ENCODE assay signal across 19 cellular contexts in the genomic region with DNA sequence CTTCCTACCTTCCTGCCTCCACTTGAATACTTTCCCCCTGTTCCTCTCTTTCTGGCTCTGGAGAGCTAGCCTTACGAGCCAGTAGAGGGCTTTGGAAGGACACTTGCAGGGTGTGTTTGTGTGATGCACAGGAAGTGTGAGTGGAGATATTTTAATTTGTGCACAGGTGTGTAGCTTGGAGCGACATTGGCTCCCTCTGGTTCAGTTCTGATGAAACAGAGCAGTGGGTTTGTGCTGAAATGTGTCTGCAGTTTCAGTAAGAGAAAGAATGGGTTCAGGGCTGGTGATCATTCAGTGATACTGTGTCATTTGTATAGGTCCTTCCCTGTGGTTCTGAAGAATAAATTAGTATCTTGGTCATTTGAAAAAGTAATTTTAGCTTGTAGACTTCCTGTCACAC.
"Had no signal": no experiment of that assay in that cellular context is flagged by ENCODE, and none has a peak within 500 bp of the region (broad histone marks: within the 10 kb centered on the region; RNA-seq: fewer than 3 reads in every experiment).

No MANE protein-coding gene starts in this region.

- H3K27ac ChIP-seq: body of pancreas, cardiac muscle cell, tibial artery had no signal

- H3K4me1 ChIP-seq: tibial artery had no signal

- ATAC-seq: activated naive CD8-positive, alpha-beta T cell treated with anti-CD3 and anti-CD28 coated beads, Interleukin-2, amount 50 U/mL, for 24 hours; activated T-cell treated with anti-CD3 and anti-CD28 coated beads, Interleukin-2, amount 50 U/mL, for 72 hours; body of pancreas; esophagus mucosa; left ventricle myocardium superior; natural killer cell; stimulated activated naive CD8-positive, alpha-beta T cell treated with anti-CD3 and anti-CD28 coated beads, Interleukin-15, amount 100 ng/mL, for 72 hours had no signal

- H3K36me3 ChIP-seq: cardiac muscle cell had no signal

- DNase-seq: activated CD4-positive, alpha-beta memory T cell treated with anti-CD3 and anti-CD28 coated beads, Interleukin-2, amount 10 ng/mL, durations not matched to agents 7 days and 5 days; activated CD4-positive, alpha-beta T cell treated with anti-CD3 and anti-CD28 coated beads for 48 hours; activated gamma-delta T cell; activated naive CD4-positive, alpha-beta T cell treated with anti-CD3 and anti-CD28 coated beads, Interleukin-2, amount 50 U/mL, for 16 hours; activated naive CD8-positive, alpha-beta T cell treated with anti-CD3 and anti-CD28 coated beads, Interleukin-2, amount 50 U/mL, for 24 hours; activated T-cell treated with anti-CD3 and anti-CD28 coated beads, Interleukin-2, amount 50 U/mL, for 72 hours; body of pancreas; effector CD8-positive, alpha-beta T cell; hypothalamus; left ventricle myocardium superior; midbrain; natural killer cell; retina; stimulated activated CD4-positive, alpha-beta T cell treated with anti-CD3 and anti-CD28 coated beads, Interleukin-4, amount 100 ng/mL, for 24 hours; stimulated activated naive CD8-positive, alpha-beta T cell treated with anti-CD3 and anti-CD28 coated beads, Interleukin-15, amount 100 ng/mL, for 72 hours; T1000; tibial artery had no signal

- H3K4me3 ChIP-seq: body of pancreas, cardiac muscle cell, tibial artery had no signal

- H3K27me3 ChIP-seq: body of pancreas, cardiac muscle cell, tibial artery had no signal

- H3K9me3 ChIP-seq: body of pancreas, tibial artery had no signal
